Comparison of ENCODE assay signal across 10 cellular contexts in the genomic region with DNA sequence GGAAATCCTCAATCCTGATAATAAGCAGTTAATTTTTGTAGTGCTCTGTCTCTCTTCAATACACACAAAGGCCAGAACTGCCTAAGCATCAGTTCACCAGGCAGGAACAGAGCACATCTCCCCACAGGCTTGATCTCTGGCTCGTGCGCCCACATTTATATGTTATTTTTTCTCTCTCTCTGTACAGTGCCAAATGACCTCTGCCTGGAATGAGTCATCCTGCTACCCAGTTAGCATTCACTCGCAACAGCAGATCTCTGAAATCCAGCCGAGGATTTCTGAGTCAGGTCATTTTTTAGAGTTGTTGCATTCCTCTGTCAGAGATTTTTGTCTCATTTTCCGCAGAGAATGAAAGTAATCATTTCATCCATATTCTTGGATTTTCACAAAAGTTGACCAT.
DNase-seq lines count a peak whose midpoint lies in the region; ATAC-seq, FAIRE-seq and TF ChIP-seq lines count a peak whose summit lies in the region.
"Had no signal": no experiment of that assay in that cellular context is flagged by ENCODE, and none has a peak within 500 bp of the region (broad histone marks: within the 10 kb centered on the region; RNA-seq: fewer than 3 reads in every experiment).

No MANE protein-coding gene starts in this region.

- TF ChIP-seq CTCF in ascending aorta (IDR thresholded peaks at IDR 0.05), result no peak
- TF ChIP-seq CTCF in endothelial cell (IDR thresholded peaks at IDR 0.05; ENCODE audit: unreplicated experiment), result no peak

- no peaks in the 10 kb centered on the region for H3K27me3 Mint-ChIP-seq in endothelial cell (ENCODE audit: unreplicated experiment)

- H3K36me3 Mint-ChIP-seq in endothelial cell (ENCODE audit: low read depth, unreplicated experiment), result no peaks in the 10 kb centered on the region

- no peak for ATAC-seq in GM19467 (IDR thresholded peaks at IDR 0.05; ENCODE audit: unreplicated experiment)
- ATAC-seq in GM18517 (IDR thresholded peaks at IDR 0.05; ENCODE audit: unreplicated experiment), result no peak
- ATAC-seq: K562 had no signal

- peak; percentile 99 for FAIRE-seq in H54 (lab: Jason Lieb, UNC)
- FAIRE-seq: islet of Langerhans, K562 had no signal

- H3K9me3 ChIP-seq in ascending aorta (no peaks in the 10 kb centered on the region), skeletal muscle satellite cell (replicated peaks; ENCODE audit: low read length) (no peaks in the 10 kb centered on the region)

- no peak overlapping the region for H3K27ac Mint-ChIP-seq in endothelial cell (ENCODE audit: unreplicated experiment)

- H3K36me3 ChIP-seq in ascending aorta (peaks cover 0 to 5% of the 10 kb centered on the region in 2 donors), skeletal muscle satellite cell (ENCODE audit: insufficient read depth, low read length) (peaks cover 10% of the 10 kb centered on the region)

- DNase-seq in H54 (ENCODE audit: insufficient read length, low spot score) (peak; percentile 63), ascending aorta (ENCODE audit: low spot score in 2 of 2) (peak; percentile 10 to 85), hepatic stellate cell (ENCODE audit: low spot score) (peak; percentile 79), NCI-H446 treated with DMSO at 0.1 percent for 48 hours (lab: John Stamatoyannopoulos, UW) (no peak), endothelial cell (ENCODE audit: low spot score) (no peak)

- no peaks in the 10 kb centered on the region for H3K27me3 ChIP-seq in ascending aorta
- no peaks in the 10 kb centered on the region for H3K27me3 ChIP-seq in skeletal muscle satellite cell (ENCODE audit: control insufficient read depth, insufficient read depth, low read length)

- peak overlapping the region; percentile 49 for H3K9ac ChIP-seq in skeletal muscle satellite cell (ENCODE audit: low read depth, low read length)

- no peak overlapping the region for H3K4me3 ChIP-seq in ascending aorta
- no peak overlapping the region for H3K4me3 ChIP-seq in skeletal muscle satellite cell (ENCODE audit: low read length)
- H3K4me3 ChIP-seq: K562 had no signal

- TF ChIP-seq POLR2A in H54 (IDR thresholded peaks at IDR 0.05; ENCODE audit: low read depth, low read length), result no peak

- intact Hi-C loops in ascending aorta (cut with DNase I), result loop anchor here (5.0 to 10.0 kb wide), 2 partner anchors 104 to 164 kb away; no protein-coding TSS in a partner anchor

- no peak overlapping the region for H3K4me3 Mint-ChIP-seq in endothelial cell (ENCODE audit: unreplicated experiment)

- peaks cover 2% of the 10 kb centered on the region for H3K4me1 Mint-ChIP-seq in endothelial cell (ENCODE audit: unreplicated experiment)

- H3K9me3 Mint-ChIP-seq in endothelial cell (ENCODE audit: unreplicated experiment), result no peaks in the 10 kb centered on the region

- H3K4me2 ChIP-seq in skeletal muscle satellite cell (ENCODE audit: low read length), result peak overlapping the region; percentile 57

- peaks cover 3 to 17% of the 10 kb centered on the region in 2 donors for H3K4me1 ChIP-seq in ascending aorta
- peaks cover 53% of the 10 kb centered on the region for H3K4me1 ChIP-seq in skeletal muscle satellite cell (ENCODE audit: control insufficient read depth, insufficient read depth, low read length)

- peak overlapping the region; percentile 38 to 65 for H3K27ac ChIP-seq in ascending aorta

Comparison
In these comparisons a context has a peak if more than half of its experiments do, and no peak if none do; other contexts are left out.
1. DNase-seq: peak in H54 (single experiment), ascending aorta (2 of 2) and hepatic stellate cell (single experiment); none in NCI-H446 treated with DMSO at 0.1 percent for 48 hours (single experiment) and endothelial cell (single experiment).